Comparison of ENCODE assay signal across 29 cellular contexts in genomic region chr16:79114759-79115158, GRCh38.
"Had no signal": no experiment of that assay in that cellular context is flagged by ENCODE, and none has a peak within 500 bp of the region (broad histone marks: within the 10 kb centered on the region; RNA-seq: fewer than 3 reads in every experiment).

No MANE protein-coding gene starts in this region.

- H3K4me3 Mint-ChIP-seq: activated CD4-positive, alpha-beta memory T cell treated with anti-CD3 and anti-CD28 coated beads, Interleukin-2, amount 10 ng/mL, durations not matched to agents 7 days and 5 days; activated CD4-positive, alpha-beta T cell treated with anti-CD3 and anti-CD28 coated beads, Interleukin-2, amount 10 ng/mL, durations not matched to agents 7 days and 5 days; activated naive CD4-positive, alpha-beta T cell treated with anti-CD3 and anti-CD28 coated beads, Interleukin-2, amount 10 ng/mL, durations not matched to agents 7 days and 5 days; activated naive CD8-positive, alpha-beta T cell treated with anti-CD3 and anti-CD28 coated beads, Interleukin-2, amount 10 ng/mL, durations not matched to agents 7 days and 5 days; activated T-cell treated with anti-CD3 and anti-CD28 coated beads, Interleukin-2, amount 50 U/mL, for 24 hours; activated T-cell treated with anti-CD3 and anti-CD28 coated beads, Interleukin-2, amount 50 U/mL, for 72 hours; effector memory CD8-positive, alpha-beta T cell had no signal

- H3K36me3 ChIP-seq: esophagus squamous epithelium had no signal

- H3K27me3 Mint-ChIP-seq: activated CD4-positive, alpha-beta T cell treated with anti-CD3 and anti-CD28 coated beads, Interleukin-2, amount 10 ng/mL, durations not matched to agents 7 days and 5 days; activated T-cell treated with anti-CD3 and anti-CD28 coated beads, Interleukin-2, amount 50 U/mL, for 24 hours; effector memory CD8-positive, alpha-beta T cell had no signal

- H3K27ac Mint-ChIP-seq: activated CD4-positive, alpha-beta memory T cell treated with anti-CD3 and anti-CD28 coated beads, Interleukin-2, amount 10 ng/mL, durations not matched to agents 7 days and 5 days; activated CD4-positive, alpha-beta T cell treated with anti-CD3 and anti-CD28 coated beads, Interleukin-2, amount 10 ng/mL, durations not matched to agents 7 days and 5 days; activated naive CD4-positive, alpha-beta T cell treated with anti-CD3 and anti-CD28 coated beads, Interleukin-2, amount 10 ng/mL, durations not matched to agents 7 days and 5 days; activated naive CD4-positive, alpha-beta T cell treated with anti-CD3 and anti-CD28 coated beads, Interleukin-2, amount 50 U/mL, for 72 hours; activated naive CD8-positive, alpha-beta T cell treated with anti-CD3 and anti-CD28 coated beads, Interleukin-2, amount 10 ng/mL, durations not matched to agents 7 days and 5 days; activated T-cell treated with anti-CD3 and anti-CD28 coated beads, Interleukin-2, amount 50 U/mL, for 24 hours; activated T-cell treated with anti-CD3 and anti-CD28 coated beads, Interleukin-2, amount 50 U/mL, for 72 hours; effector memory CD8-positive, alpha-beta T cell had no signal

- ATAC-seq: activated naive CD4-positive, alpha-beta T cell treated with anti-CD3 and anti-CD28 coated beads, Interleukin-2, amount 50 U/mL, for 72 hours; activated T-cell treated with anti-CD3 and anti-CD28 coated beads, Interleukin-2, amount 50 U/mL, for 72 hours; effector memory CD8-positive, alpha-beta T cell had no signal

- H3K4me1 Mint-ChIP-seq: activated CD4-positive, alpha-beta memory T cell treated with anti-CD3 and anti-CD28 coated beads, Interleukin-2, amount 10 ng/mL, durations not matched to agents 7 days and 5 days; activated CD4-positive, alpha-beta T cell treated with anti-CD3 and anti-CD28 coated beads, Interleukin-2, amount 10 ng/mL, durations not matched to agents 7 days and 5 days; activated naive CD4-positive, alpha-beta T cell treated with anti-CD3 and anti-CD28 coated beads, Interleukin-2, amount 10 ng/mL, durations not matched to agents 7 days and 5 days; activated naive CD8-positive, alpha-beta T cell treated with anti-CD3 and anti-CD28 coated beads, Interleukin-2, amount 10 ng/mL, durations not matched to agents 7 days and 5 days had no signal

- H3K4me1 ChIP-seq: esophagus squamous epithelium had no signal

- H3K4me3 ChIP-seq: esophagus squamous epithelium had no signal

- H3K9me3 ChIP-seq: esophagus squamous epithelium had no signal

- DNase-seq: activated CD4-positive, alpha-beta memory T cell treated with anti-CD3 and anti-CD28 coated beads, Interleukin-2, amount 10 ng/mL, durations not matched to agents 7 days and 5 days; activated CD4-positive, alpha-beta T cell treated with anti-CD3 and anti-CD28 coated beads for 1 hour; activated CD4-positive, alpha-beta T cell treated with anti-CD3 and anti-CD28 coated beads for 4 hours; activated CD4-positive, alpha-beta T cell treated with anti-CD3 and anti-CD28 coated beads, Interleukin-2, amount 10 ng/mL, durations not matched to agents 7 days and 5 days; activated CD4-positive, alpha-beta T cell treated with anti-CD3 and anti-CD28 coated beads, Interleukin-2, amount 50 U/mL, for 4 hours; activated CD8-positive, alpha-beta memory T cell treated with anti-CD3 and anti-CD28 coated beads, Interleukin-2, amount 50 U/mL, for 48 hours; activated gamma-delta T cell; activated naive CD4-positive, alpha-beta T cell; activated naive CD4-positive, alpha-beta T cell treated with anti-CD3 and anti-CD28 coated beads, Interleukin-2, amount 10 ng/mL, durations not matched to agents 7 days and 5 days; activated naive CD8-positive, alpha-beta T cell treated with anti-CD3 and anti-CD28 coated beads, Interleukin-2, amount 10 ng/mL, durations not matched to agents 7 days and 5 days; activated T-cell treated with anti-CD3 and anti-CD28 coated beads for 4 hours; activated T-cell treated with anti-CD3 and anti-CD28 coated beads, Interleukin-2, amount 50 U/mL, for 24 hours; activated T-cell treated with anti-CD3 and anti-CD28 coated beads, Interleukin-2, amount 50 U/mL, for 72 hours; amniotic stem cell; anterior cingulate cortex; caudate nucleus; cortex of kidney; dermis blood vessel endothelial cell; effector CD4-positive, alpha-beta T cell; effector memory CD8-positive, alpha-beta T cell; esophagus squamous epithelium; foreskin melanocyte; head of caudate nucleus; T-helper 2 cell had no signal

- H3K36me3 Mint-ChIP-seq: activated naive CD4-positive, alpha-beta T cell treated with anti-CD3 and anti-CD28 coated beads, Interleukin-2, amount 10 ng/mL, durations not matched to agents 7 days and 5 days had no signal

- FAIRE-seq: astrocyte, colon, endometrium, endothelial cell of umbilical vein had no signal

- H3K9me3 Mint-ChIP-seq: activated CD4-positive, alpha-beta memory T cell treated with anti-CD3 and anti-CD28 coated beads, Interleukin-2, amount 10 ng/mL, durations not matched to agents 7 days and 5 days; activated naive CD4-positive, alpha-beta T cell treated with anti-CD3 and anti-CD28 coated beads, Interleukin-2, amount 10 ng/mL, durations not matched to agents 7 days and 5 days; activated naive CD4-positive, alpha-beta T cell treated with anti-CD3 and anti-CD28 coated beads, Interleukin-2, amount 50 U/mL, for 72 hours; activated T-cell treated with anti-CD3 and anti-CD28 coated beads, Interleukin-2, amount 50 U/mL, for 24 hours; activated T-cell treated with anti-CD3 and anti-CD28 coated beads, Interleukin-2, amount 50 U/mL, for 72 hours; effector memory CD8-positive, alpha-beta T cell had no signal
